20 cellular contexts compared by ENCODE assay signal in the genomic region with DNA sequence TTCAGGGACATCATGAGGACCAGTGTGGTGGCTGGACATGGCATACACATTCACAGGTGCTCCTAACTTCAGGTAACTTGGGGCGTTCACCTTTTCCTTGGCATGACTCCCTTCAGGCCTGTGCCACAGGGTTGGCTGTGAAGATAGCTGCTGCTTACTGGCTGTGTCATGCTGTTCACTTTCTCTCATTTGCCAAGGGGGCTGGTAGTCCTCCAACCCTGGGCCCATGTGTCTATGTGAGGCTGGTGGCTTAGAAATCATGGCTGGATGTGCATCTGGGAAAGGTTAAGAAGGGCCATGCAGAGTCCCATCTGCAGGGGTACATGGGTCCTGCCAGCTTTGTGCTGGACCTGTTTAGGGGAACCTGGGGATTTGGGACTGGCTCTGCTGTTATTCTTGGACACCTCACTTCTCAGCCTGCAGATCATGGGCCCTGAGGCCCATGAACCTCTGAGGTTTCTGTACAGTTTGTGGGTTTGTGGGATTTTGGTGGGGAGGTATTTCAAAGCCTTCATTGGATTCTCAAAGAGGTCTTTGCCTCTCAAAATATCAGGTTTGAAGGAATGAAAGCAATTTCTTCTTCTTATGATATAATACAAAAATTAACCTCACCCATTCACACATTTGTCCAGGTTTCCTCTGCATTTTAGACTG.
"Had no signal": no experiment of that assay in that cellular context is flagged by ENCODE, and none has a peak within 500 bp of the region (broad histone marks: within the 10 kb centered on the region; RNA-seq: fewer than 3 reads in every experiment).

No MANE protein-coding gene starts in this region.

- H3K27ac ChIP-seq: coronary artery, neutrophil, pancreas, right lobe of liver, stomach, thyroid gland, vagina had no signal

- H3K27me3 ChIP-seq: pancreas, right lobe of liver, stomach, thyroid gland, vagina had no signal

- H3K27ac Mint-ChIP-seq: memory B cell; natural killer cell; stimulated activated effector memory CD8-positive, alpha-beta T cell treated with anti-CD3 and anti-CD28 coated beads, Interleukin-12 subunit alpha, Interleukin-12 subunit beta, amount 100 ng/mL, for 72 hours had no signal

- H3K4me3 ChIP-seq: coronary artery, lung, pancreas, right lobe of liver, stomach, thyroid gland, vagina had no signal

- H3K36me3 Mint-ChIP-seq: memory B cell; natural killer cell; stimulated activated effector memory CD8-positive, alpha-beta T cell treated with anti-CD3 and anti-CD28 coated beads, Interleukin-12 subunit alpha, Interleukin-12 subunit beta, amount 100 ng/mL, for 72 hours had no signal

- H3K36me3 ChIP-seq: neutrophil, pancreas, right lobe of liver, stomach, thyroid gland, vagina had no signal

- H3K4me3 Mint-ChIP-seq: memory B cell; natural killer cell; neural crest cell; stimulated activated effector memory CD8-positive, alpha-beta T cell treated with anti-CD3 and anti-CD28 coated beads, Interleukin-12 subunit alpha, Interleukin-12 subunit beta, amount 100 ng/mL, for 72 hours had no signal

- ATAC-seq: natural killer cell; pancreas; right lobe of liver; stimulated activated effector memory CD8-positive, alpha-beta T cell treated with anti-CD3 and anti-CD28 coated beads, Interleukin-12 subunit alpha, Interleukin-12 subunit beta, amount 100 ng/mL, for 72 hours had no signal

- H3K4me1 ChIP-seq: pancreas, right lobe of liver, stomach, thyroid gland, vagina had no signal

- H3K9me3 ChIP-seq: neutrophil, pancreas, right lobe of liver, stomach, thyroid gland, vagina had no signal

- H3K4me1 Mint-ChIP-seq: memory B cell; natural killer cell; neural crest cell; stimulated activated effector memory CD8-positive, alpha-beta T cell treated with anti-CD3 and anti-CD28 coated beads, Interleukin-12 subunit alpha, Interleukin-12 subunit beta, amount 100 ng/mL, for 72 hours had no signal

- H3K9me3 Mint-ChIP-seq: memory B cell; natural killer cell; stimulated activated effector memory CD8-positive, alpha-beta T cell treated with anti-CD3 and anti-CD28 coated beads, Interleukin-12 subunit alpha, Interleukin-12 subunit beta, amount 100 ng/mL, for 72 hours had no signal

- DNase-seq: dermis blood vessel endothelial cell; effector memory CD4-positive, alpha-beta T cell; natural killer cell; pancreas; retina; right lobe of liver; small intestine; stimulated activated CD4-positive, alpha-beta T cell treated with anti-CD3 and anti-CD28 coated beads, Interleukin-15, amount 100 ng/mL, for 24 hours; stimulated activated CD4-positive, alpha-beta T cell treated with anti-CD3 and anti-CD28 coated beads, Interleukin-2, amount 100 ng/mL, for 48 hours; stimulated activated naive CD4-positive, alpha-beta T cell treated with Interleukin-2 at 50 U/mL for 16 hours; stomach; thyroid gland; trophoblast cell had no signal
